9 cellular contexts compared by ENCODE assay signal in the genomic region with DNA sequence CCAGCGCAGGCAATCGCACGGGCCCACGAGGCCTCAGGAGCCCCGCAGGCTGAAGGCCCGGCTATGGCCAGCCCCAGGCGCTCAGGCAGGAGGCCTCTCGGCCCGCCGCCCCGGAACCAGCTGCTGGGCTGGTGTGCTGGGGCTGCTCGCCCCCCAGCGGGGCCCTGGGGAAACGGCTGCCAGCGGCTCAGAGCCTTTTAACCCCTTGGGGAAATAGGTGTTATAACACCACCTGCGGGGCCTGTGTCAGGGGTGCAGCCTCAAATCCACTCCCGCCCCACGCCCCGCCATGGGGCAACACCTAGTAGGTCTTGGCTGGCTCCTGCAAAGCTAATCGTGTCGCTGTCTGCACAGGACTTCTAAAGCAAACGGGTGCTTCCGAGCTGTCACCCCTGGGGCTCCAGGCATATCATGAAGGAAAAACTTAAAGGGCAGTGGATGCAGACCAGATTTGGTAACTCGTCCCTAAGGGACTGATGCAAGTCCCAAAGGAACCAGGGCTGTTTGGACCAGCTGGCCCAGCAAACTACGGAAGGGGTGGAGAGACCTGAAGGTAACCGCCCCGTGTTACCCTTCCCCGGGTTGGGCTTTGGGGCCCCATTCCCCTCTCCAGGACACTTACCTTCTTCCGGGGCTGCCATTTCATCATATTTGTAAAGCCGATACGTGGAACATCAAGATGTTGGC.
DNase-seq lines count a peak whose midpoint lies in the region; TF ChIP-seq lines count a peak whose summit lies in the region.
"Had no signal": no experiment of that assay in that cellular context is flagged by ENCODE, and none has a peak within 500 bp of the region (broad histone marks: within the 10 kb centered on the region; RNA-seq: fewer than 3 reads in every experiment).

No MANE protein-coding gene starts in this region.

- peak overlapping the region; percentile 83 for H3K27ac Mint-ChIP-seq in activated CD4-positive, alpha-beta T cell treated with anti-CD3 and anti-CD28 coated beads, Interleukin-2, amount 10 ng/mL, durations not matched to agents 7 days and 5 days

- peaks cover 24% of the 10 kb centered on the region for H3K4me1 Mint-ChIP-seq in activated CD4-positive, alpha-beta T cell treated with anti-CD3 and anti-CD28 coated beads, Interleukin-2, amount 10 ng/mL, durations not matched to agents 7 days and 5 days

- H3K4me3 ChIP-seq in coronary artery, result peak overlapping the region; percentile 77

- H3K4me3 Mint-ChIP-seq in activated CD4-positive, alpha-beta T cell treated with anti-CD3 and anti-CD28 coated beads, Interleukin-2, amount 10 ng/mL, durations not matched to agents 7 days and 5 days, result peak overlapping the region; percentile 73

- in situ Hi-C loops in KBM-7 (cut with MboI; ENCODE audit: low pct_unique_long_range_greater_than_20kb, low sequenced_read_pairs), result no loop called here

- POLR2A ChIA-PET in activated CD4-positive, alpha-beta T cell treated with anti-CD3 and anti-CD28 coated beads, Interleukin-2, amount 10 ng/mL, durations not matched to agents 7 days and 5 days (lab: Charles Lee), result interaction anchor here (0.6 kb wide), 1 partner anchor 38 kb away, joined by 3 read pairs; no protein-coding TSS in a partner anchor

- H3K27ac ChIP-seq in coronary artery, result peak overlapping the region; percentile 84 to 85
- H3K27ac ChIP-seq: VCaP had no signal

- peaks cover 16% of the 10 kb centered on the region for H3K27me3 Mint-ChIP-seq in activated CD4-positive, alpha-beta T cell treated with anti-CD3 and anti-CD28 coated beads, Interleukin-2, amount 10 ng/mL, durations not matched to agents 7 days and 5 days

- peak; percentile 88 for DNase-seq in ELF-1 (ENCODE audit: low read depth, low spot score)
- peak; percentile 86 for DNase-seq in KBM-7
- peak; percentile 81 for DNase-seq in activated CD4-positive, alpha-beta T cell treated with anti-CD3 and anti-CD28 coated beads, Interleukin-2, amount 10 ng/mL, durations not matched to agents 7 days and 5 days
- peak; percentile 83 for DNase-seq in coronary artery (ENCODE audit: low spot score)
- peak; percentile 85 for DNase-seq in kidney tubule cell (ENCODE audit: low spot score)
- peak; percentile 28 to 51 for DNase-seq in stimulated activated CD4-positive, alpha-beta T cell treated with anti-CD3 and anti-CD28 coated beads, Interleukin-15, amount 100 ng/mL, for 1 hour (ENCODE audit: low read depth in 1 of 2, low spot score in 1 of 2)
- no peak for DNase-seq in NCI-H128 (lab: John Stamatoyannopoulos, UW; ENCODE audit: unreplicated experiment)
- no peak for DNase-seq in cerebellar nuclear complex (lab: John Stamatoyannopoulos, UW)

- CTCF ChIA-PET in activated CD4-positive, alpha-beta T cell treated with anti-CD3 and anti-CD28 coated beads, Interleukin-2, amount 10 ng/mL, durations not matched to agents 7 days and 5 days (lab: Charles Lee), result interaction anchor here (0.6 to 1.3 kb wide), 3 partner anchors 9 to 424 kb away, joined by 3 read pairs; no protein-coding TSS in a partner anchor

- H3K36me3 Mint-ChIP-seq in activated CD4-positive, alpha-beta T cell treated with anti-CD3 and anti-CD28 coated beads, Interleukin-2, amount 10 ng/mL, durations not matched to agents 7 days and 5 days (ENCODE audit: low read depth), result no peaks in the 10 kb centered on the region

- no peaks in the 10 kb centered on the region for H3K9me3 Mint-ChIP-seq in activated CD4-positive, alpha-beta T cell treated with anti-CD3 and anti-CD28 coated beads, Interleukin-2, amount 10 ng/mL, durations not matched to agents 7 days and 5 days

- peak; percentile 34 for TF ChIP-seq CTCF in coronary artery (IDR thresholded peaks at IDR 0.05)

Comparison
In these comparisons a context has a peak if more than half of its experiments do, and no peak if none do; other contexts are left out.
1. DNase-seq: peak in ELF-1 (single experiment), KBM-7 (single experiment), activated CD4-positive, alpha-beta T cell treated with anti-CD3 and anti-CD28 coated beads, Interleukin-2, amount 10 ng/mL, durations not matched to agents 7 days and 5 days (single experiment), coronary artery (single experiment), kidney tubule cell (single experiment) and stimulated activated CD4-positive, alpha-beta T cell treated with anti-CD3 and anti-CD28 coated beads, Interleukin-15, amount 100 ng/mL, for 1 hour (2 of 2); none in NCI-H128 (single experiment) and cerebellar nuclear complex (0 of 2).